ENCODE assay signal across 8 cellular contexts in genomic region chr7:1459512-1459892, GRCh38. TPM values are rescaled to one million over a fixed set of nuclear protein-coding genes. Genes with fewer than 3 reads are reported as not detected.
A peak's percentile ranks its signal among the peaks of the same experiment; 100 is the strongest.
DNase-seq lines count a peak whose midpoint lies in the region; ATAC-seq, FAIRE-seq and TF ChIP-seq lines count a peak whose summit lies in the region.

No MANE protein-coding gene starts in this region.

- POLR2A ChIA-PET in HepG2 (lab: Yijun Ruan, JAX): interaction anchor here (1.1 to 1.6 kb wide), 2 partner anchors 30 to 303 kb away, joined by 4 to 6 read pairs; no protein-coding TSS in a partner anchor

- H3K4me2 ChIP-seq in HepG2 (ENCODE audit: low read depth, low read length): no peak overlapping the region

- H3K79me2 ChIP-seq in HepG2 (ENCODE audit: insufficient read depth, low read length): peaks cover 28% of the 10 kb centered on the region

- in situ Hi-C loops in HepG2 (cut with HindIII; ENCODE audit: extremely low pct_ligation_motif_present, low pct_unique_long_range_greater_than_20kb): no loop called here

- BruUV-seq in HepG2 (replicated peaks; lab: Mats Ljungman, UMichigan): no TSS peak

- H3K9ac ChIP-seq in HepG2 (ENCODE audit: insufficient read depth, low read depth, low read length): no peak overlapping the region

- H2AFZ ChIP-seq in HepG2 (ENCODE audit: low read length): no peak overlapping the region

- intact Hi-C loops in HepG2 (cut with micrococcal nuclease; ENCODE audit: unreplicated experiment): loop anchor here (5.0 kb wide), 1 partner anchor 642 kb away; no protein-coding TSS in a partner anchor

- no peak for TF ChIP-seq POLR2A in HepG2 (IDR thresholded peaks at IDR 0.05; ENCODE audit: insufficient read depth in 1 of 2, low read depth in 2 of 2, low read length in 2 of 2)

- H4K20me1 ChIP-seq in HepG2 (ENCODE audit: insufficient read depth, low read length): no peaks in the 10 kb centered on the region

- no peaks in the 10 kb centered on the region for H3K9me3 ChIP-seq in BE2C
- no peaks in the 10 kb centered on the region for H3K9me3 ChIP-seq in HepG2 (ENCODE audit: low read length)

- TF ChIP-seq CTCF in BE2C (IDR thresholded peaks at IDR 0.05; ENCODE audit: low read depth, low read length): no peak
- no peak for TF ChIP-seq CTCF in HepG2 (CRISPR knock-in tag; IDR thresholded peaks at IDR 0.05)

- no peak for TF ChIP-seq RAD21 in HepG2 (CRISPR knock-in tag; IDR thresholded peaks at IDR 0.05)

- DNase-seq in BE2C: peak; percentile 100
- peak; percentile 87 to 95 for DNase-seq in NCI-H524 (lab: John Stamatoyannopoulos, UW)
- DNase-seq in activated CD4-positive, alpha-beta T cell treated with anti-CD3 and anti-CD28 coated beads, Interleukin-2, amount 50 U/mL, for 24 hours (ENCODE audit: low read depth in 1 of 2, low spot score in 1 of 2): peak; percentile 93 to 96
- DNase-seq in dedifferentiated amniotic fluid mesenchymal stem cell (ENCODE audit: extremely low spot score): peak; percentile 99
- DNase-seq in HepG2 (ENCODE audit: low spot score): peak; percentile 94
- DNase-seq in stimulated activated CD4-positive, alpha-beta T cell treated with anti-CD3 and anti-CD28 coated beads, Interleukin-2, amount 100 ng/mL, for 48 hours: peak; percentile 94 to 98

- peak; percentile 92 for ATAC-seq in GM19372 (IDR thresholded peaks at IDR 0.05; ENCODE audit: low read depth, unreplicated experiment)
- ATAC-seq in HG03460 (IDR thresholded peaks at IDR 0.05; ENCODE audit: unreplicated experiment): peak; percentile 96
- ATAC-seq in HepG2: peak; percentile 70

- peaks cover 28% of the 10 kb centered on the region for H3K27me3 ChIP-seq in BE2C
- no peaks in the 10 kb centered on the region for H3K27me3 ChIP-seq in HepG2 (ENCODE audit: control insufficient read depth in 1 of 2, insufficient read depth in 2 of 2, low read length in 2 of 2)

- WGBS in HepG2 (ENCODE audit: low lambda C conversion rate): 2% methylated on average over 9 of the region's 35 CpGs

- H3K4me1 ChIP-seq in BE2C (peaks cover 6% of the 10 kb centered on the region), HepG2 (ENCODE audit: insufficient read depth, low read length) (peaks cover 73% of the 10 kb centered on the region)

- H3K27ac ChIP-seq in HepG2 (ENCODE audit: extremely low read length, insufficient read depth, low read length): peak overlapping the region; percentile 64

- no peaks in the 10 kb centered on the region for H3K36me3 ChIP-seq in BE2C
- no peaks in the 10 kb centered on the region for H3K36me3 ChIP-seq in HepG2 (replicated peaks in 1 of 2; ENCODE audit: control insufficient read depth in 1 of 2, insufficient read depth in 2 of 2, low read length in 2 of 2)

- CTCF ChIA-PET in HepG2 (lab: Yijun Ruan, JAX; ENCODE audit: low intra/inter-chr PET ratio, low total read pairs): no interaction called here

- FAIRE-seq in HepG2 (lab: Jason Lieb, UNC): peak; percentile 67

- H3K4me3 ChIP-seq in BE2C (ENCODE audit: low read depth, low read length) (no peak overlapping the region), HepG2 (replicated peaks in 1 of 3; ENCODE audit: insufficient read depth in 1 of 3, low read depth in 2 of 3, low read length in 3 of 3) (peak overlapping the region; percentile 67 to 86 (median 86); a peak in 5 of 6 replicates)

- TF ChIP-seq EP300 in HepG2 (IDR thresholded peaks at IDR 0.05; ENCODE audit: low read depth in 2 of 2, low read length in 2 of 2) (no peak), HepG2 (CRISPR knock-in tag; IDR thresholded peaks at IDR 0.05; ENCODE audit: borderline replicate concordance) (no peak)

TF ChIP-seq in HepG2, 621 proteins besides CTCF, POLR2A, EP300 and RAD21 (continues in another document):
- TF ChIP-seq RORA (CRISPR knock-in tag; IDR thresholded peaks at IDR 0.05) (no peak), NFYB (CRISPR knock-in tag; IDR thresholded peaks at IDR 0.05) (peak; percentile 76), REPIN1 (CRISPR knock-in tag; IDR thresholded peaks at IDR 0.05; ENCODE audit: borderline replicate concordance, low read depth) (0 out of 2 replicates have a peak, but pooled peaks have one; percentile 5), SP2 (CRISPR knock-in tag; IDR thresholded peaks at IDR 0.05) (peak; percentile 80), ZSCAN31 (CRISPR knock-in tag; IDR thresholded peaks at IDR 0.05; ENCODE audit: low read depth) (no peak), MAZ (IDR thresholded peaks at IDR 0.05; ENCODE audit: borderline replicate concordance, low read depth, low read length) (peak; percentile 63; the same call in 1 of the 2 replicates), MAZ (CRISPR knock-in tag; IDR thresholded peaks at IDR 0.05; ENCODE audit: low read depth) (no peak), THAP7 (CRISPR knock-in tag; IDR thresholded peaks at IDR 0.05) (no peak), JUND (CRISPR knock-in tag; IDR thresholded peaks at IDR 0.05) (no peak), SP1 (IDR thresholded peaks at IDR 0.05) (no peak), SP1 (CRISPR knock-in tag; IDR thresholded peaks at IDR 0.05) (peak; percentile 85), TOPORS (CRISPR knock-in tag; IDR thresholded peaks at IDR 0.05) (no peak), ZFP62 (CRISPR knock-in tag; IDR thresholded peaks at IDR 0.05) (no peak), DRAP1 (CRISPR knock-in tag; IDR thresholded peaks at IDR 0.05) (peak; percentile 55)

RNA-seq across cellular contexts. Expression of gene MICALL2, which starts 0.2 kb away (rescaled TPM):
- polyA plus RNA-seq in BE2C (2012; ENCODE audit: insufficient read depth, insufficient read length, low read depth): 0.34 TPM
- 1.8 and 5.8 TPM in 2 replicates for total RNA-seq in HepG2 (2016; rRNA removed; fragmentation: Illumina TruSeq; extraction: Trizol)
- total RNA-seq in HepG2 (2016; cell fraction: cytosol; rRNA removed; fragmentation: Illumina TruSeq; extraction: Trizol; ENCODE audit: low read depth): 5.5 and 6.3 TPM in 2 replicates
- total RNA-seq in HepG2 (2016; cell fraction: insoluble cytoplasmic fraction; rRNA removed; fragmentation: Illumina TruSeq; extraction: Trizol): 2.1 and 6.3 TPM in 2 replicates
- 2.9 and 3.0 TPM in 2 replicates for total RNA-seq in HepG2 (2016; cell fraction: membrane; rRNA removed; fragmentation: Illumina TruSeq; extraction: Trizol)
- total RNA-seq in HepG2 (2016; cell fraction: nucleus; rRNA removed; fragmentation: Illumina TruSeq; extraction: Trizol): 7.9 and 10.2 TPM in 2 replicates
- 12.4 and 15.0 TPM in 2 replicates for polyA plus RNA-seq in HepG2 (2011; rRNA removed)
- polyA plus RNA-seq in HepG2 (2011; cell fraction: cytosol; rRNA removed): 2.3 and 4.4 TPM in 2 replicates
- polyA plus RNA-seq in HepG2 (2011; cell fraction: nucleus; rRNA removed): 231 and 294 TPM in 2 replicates
- 5.9 and 10.1 TPM in 2 replicates for polyA plus RNA-seq in HepG2 (2012)
- polyA plus RNA-seq in HepG2 (2016; cell fraction: cytosol; fragmentation: Illumina TruSeq; extraction: Trizol; ENCODE audit: low read depth): 1.1 and 1.7 TPM in 2 replicates
- polyA plus RNA-seq in HepG2 (2016; cell fraction: insoluble cytoplasmic fraction; fragmentation: Illumina TruSeq; extraction: Trizol; ENCODE audit: low read depth): 1.9 and 2.3 TPM in 2 replicates
- polyA plus RNA-seq in HepG2 (2016; cell fraction: membrane; fragmentation: Illumina TruSeq; extraction: Trizol; ENCODE audit: low read depth): 1.3 and 1.7 TPM in 2 replicates
- 32.1 and 32.9 TPM in 2 replicates for polyA plus RNA-seq in HepG2 (2016; cell fraction: nucleus; fragmentation: Illumina TruSeq; extraction: Trizol; ENCODE audit: insufficient read depth, low read depth)
- polyA minus RNA-seq in HepG2 (2011; rRNA and poly(A)+ RNA removed; ENCODE audit: low replicate concordance): 17.6 and 22.4 TPM in 2 replicates
- 2.2 and 2.5 TPM in 2 replicates for polyA minus RNA-seq in HepG2 (2011; cell fraction: cytosol; rRNA and poly(A)+ RNA removed)
- 26.2 and 30.8 TPM in 2 replicates for polyA minus RNA-seq in HepG2 (2011; cell fraction: nucleus; rRNA and poly(A)+ RNA removed)

RNA-seq across cellular contexts. Expression of gene INTS1, which starts 44.7 kb away (rescaled TPM):
- 280 TPM for polyA plus RNA-seq in BE2C (2012; ENCODE audit: insufficient read depth, insufficient read length, low read depth)
- total RNA-seq in HepG2 (2016; rRNA removed; fragmentation: Illumina TruSeq; extraction: Trizol): 17.3 and 29.0 TPM in 2 replicates
- 5.1 and 5.5 TPM in 2 replicates for total RNA-seq in HepG2 (2016; cell fraction: cytosol; rRNA removed; fragmentation: Illumina TruSeq; extraction: Trizol; ENCODE audit: low read depth)
- 10.4 and 29.7 TPM in 2 replicates for total RNA-seq in HepG2 (2016; cell fraction: insoluble cytoplasmic fraction; rRNA removed; fragmentation: Illumina TruSeq; extraction: Trizol)
- total RNA-seq in HepG2 (2016; cell fraction: membrane; rRNA removed; fragmentation: Illumina TruSeq; extraction: Trizol): 7.6 and 9.1 TPM in 2 replicates
- 41.5 and 48.7 TPM in 2 replicates for total RNA-seq in HepG2 (2016; cell fraction: nucleus; rRNA removed; fragmentation: Illumina TruSeq; extraction: Trizol)
- 13.7 and 18.2 TPM in 2 replicates for polyA plus RNA-seq in HepG2 (2011; rRNA removed)
- polyA plus RNA-seq in HepG2 (2011; cell fraction: cytosol; rRNA removed): 13.7 and 18.1 TPM in 2 replicates
- polyA plus RNA-seq in HepG2 (2011; cell fraction: nucleus; rRNA removed): 167 and 254 TPM in 2 replicates
- 20.5 and 22.5 TPM in 2 replicates for polyA plus RNA-seq in HepG2 (2012)
- polyA plus RNA-seq in HepG2 (2016; cell fraction: cytosol; fragmentation: Illumina TruSeq; extraction: Trizol; ENCODE audit: low read depth): 3.9 and 4.3 TPM in 2 replicates
- 11.9 and 26.2 TPM in 2 replicates for polyA plus RNA-seq in HepG2 (2016; cell fraction: insoluble cytoplasmic fraction; fragmentation: Illumina TruSeq; extraction: Trizol; ENCODE audit: low read depth)
- polyA plus RNA-seq in HepG2 (2016; cell fraction: membrane; fragmentation: Illumina TruSeq; extraction: Trizol; ENCODE audit: low read depth): 6.0 and 6.1 TPM in 2 replicates
- polyA plus RNA-seq in HepG2 (2016; cell fraction: nucleus; fragmentation: Illumina TruSeq; extraction: Trizol; ENCODE audit: insufficient read depth, low read depth): 118 and 123 TPM in 2 replicates
- 33.5 and 55.8 TPM in 2 replicates for polyA minus RNA-seq in HepG2 (2011; rRNA and poly(A)+ RNA removed; ENCODE audit: low replicate concordance)
- polyA minus RNA-seq in HepG2 (2011; cell fraction: cytosol; rRNA and poly(A)+ RNA removed): 18.4 and 23.7 TPM in 2 replicates
- 25.5 and 29.1 TPM in 2 replicates for polyA minus RNA-seq in HepG2 (2011; cell fraction: nucleus; rRNA and poly(A)+ RNA removed)
